22 cellular contexts compared by ENCODE assay signal in the genomic region with DNA sequence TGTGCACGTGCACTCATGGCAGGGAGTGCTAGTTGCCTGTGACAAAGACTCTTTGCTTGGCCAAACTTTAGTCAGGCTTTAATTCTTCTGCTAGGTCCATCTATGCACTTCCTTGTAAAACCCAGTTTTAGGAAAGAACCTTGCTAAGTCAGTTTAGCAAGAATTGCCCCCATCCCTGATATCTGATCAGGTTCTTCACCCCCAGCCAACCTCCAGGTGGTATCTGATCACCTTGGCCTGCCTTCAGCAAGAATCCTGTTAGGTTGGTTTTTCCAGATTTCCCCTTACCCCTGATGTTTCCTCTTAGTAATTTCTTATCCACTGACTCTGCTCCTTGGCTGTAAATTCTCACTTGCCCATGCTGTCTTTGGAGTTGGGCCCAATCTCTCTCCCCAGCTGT.
"Had no signal": no experiment of that assay in that cellular context is flagged by ENCODE, and none has a peak within 500 bp of the region (broad histone marks: within the 10 kb centered on the region; RNA-seq: fewer than 3 reads in every experiment).

No MANE protein-coding gene starts in this region.

- FAIRE-seq: urothelium cell line had no signal

- DNase-seq: activated CD4-positive, alpha-beta T cell treated with anti-CD3 and anti-CD28 coated beads, Interleukin-2, amount 10 ng/mL, durations not matched to agents 7 days and 5 days; activated CD4-positive, CD25-positive, alpha-beta regulatory T cell treated with anti-CD3 and anti-CD28 coated beads, Interleukin-2, amount 50 U/mL, for 72 hours; activated CD8-positive, alpha-beta memory T cell treated with anti-CD3 and anti-CD28 coated beads, Interleukin-2, amount 10 ng/mL, durations not matched to agents 7 days and 5 days; activated CD8-positive, alpha-beta T cell treated with anti-CD3 and anti-CD28 coated beads for 36 hours; activated gamma-delta T cell; activated T-cell treated with anti-CD3 and anti-CD28 coated beads for 4 hours; colonic mucosa; dorsolateral prefrontal cortex; lower lobe of right lung; naive B cell; stimulated activated CD4-positive, alpha-beta T cell treated with anti-CD3 and anti-CD28 coated beads, Interleukin-12 subunit alpha, Interleukin-12 subunit beta, amount 100 ng/mL, for 4 hours; stimulated activated CD4-positive, alpha-beta T cell treated with anti-CD3 and anti-CD28 coated beads, Interleukin-4, amount 100 ng/mL, for 4 hours; stimulated activated naive CD8-positive, alpha-beta T cell treated with anti-CD3 and anti-CD28 coated beads, Interleukin-15, Interleukin-2, amounts not matched to agents 100 U/mL and 50 U/mL, for 24 hours; T-cell; WERI-Rb-1 had no signal

- H3K27me3 Mint-ChIP-seq: activated CD4-positive, alpha-beta T cell treated with anti-CD3 and anti-CD28 coated beads, Interleukin-2, amount 10 ng/mL, durations not matched to agents 7 days and 5 days; activated CD8-positive, alpha-beta memory T cell treated with anti-CD3 and anti-CD28 coated beads, Interleukin-2, amount 10 ng/mL, durations not matched to agents 7 days and 5 days; activated CD8-positive, alpha-beta T cell treated with anti-CD3 and anti-CD28 coated beads for 36 hours; naive B cell; progenitor cell of endocrine pancreas; T-cell had no signal

- H3K36me3 ChIP-seq: ascending aorta, colonic mucosa had no signal

- H3K4me1 ChIP-seq: ascending aorta, colonic mucosa, lower lobe of right lung, neural progenitor cell had no signal

- H3K27ac ChIP-seq: ascending aorta, colonic mucosa, dorsolateral prefrontal cortex, lower lobe of right lung, neural progenitor cell, WERI-Rb-1 had no signal

- H3K4me3 Mint-ChIP-seq: activated CD4-positive, alpha-beta T cell treated with anti-CD3 and anti-CD28 coated beads, Interleukin-2, amount 10 ng/mL, durations not matched to agents 7 days and 5 days; activated CD8-positive, alpha-beta memory T cell treated with anti-CD3 and anti-CD28 coated beads, Interleukin-2, amount 10 ng/mL, durations not matched to agents 7 days and 5 days; activated CD8-positive, alpha-beta T cell treated with anti-CD3 and anti-CD28 coated beads for 36 hours; naive B cell; neural progenitor cell; T-cell; T-helper 2 cell treated with Interferon-gamma antibody and Interleukin-4, amounts not matched to agents 5 μg/mL and 100 μg/mL, for 36 hours had no signal

- H3K27ac Mint-ChIP-seq: activated CD4-positive, alpha-beta T cell treated with anti-CD3 and anti-CD28 coated beads, Interleukin-2, amount 10 ng/mL, durations not matched to agents 7 days and 5 days; activated CD8-positive, alpha-beta memory T cell treated with anti-CD3 and anti-CD28 coated beads, Interleukin-2, amount 10 ng/mL, durations not matched to agents 7 days and 5 days; activated CD8-positive, alpha-beta T cell treated with anti-CD3 and anti-CD28 coated beads for 36 hours; activated naive CD4-positive, alpha-beta T cell treated with anti-CD3 and anti-CD28 coated beads, Interleukin-2, amount 50 U/mL, for 72 hours; neural progenitor cell; progenitor cell of endocrine pancreas; T-cell; T-helper 2 cell treated with Interferon-gamma antibody and Interleukin-4, amounts not matched to agents 5 μg/mL and 100 μg/mL, for 36 hours had no signal

- H3K9me3 Mint-ChIP-seq: activated CD8-positive, alpha-beta T cell treated with anti-CD3 and anti-CD28 coated beads for 36 hours; activated naive CD4-positive, alpha-beta T cell treated with anti-CD3 and anti-CD28 coated beads, Interleukin-2, amount 50 U/mL, for 72 hours; naive B cell; T-cell; T-helper 2 cell treated with Interferon-gamma antibody and Interleukin-4, amounts not matched to agents 5 μg/mL and 100 μg/mL, for 36 hours had no signal

- H3K27me3 ChIP-seq: ascending aorta, colonic mucosa, dorsolateral prefrontal cortex, neural progenitor cell had no signal

- ATAC-seq: activated CD8-positive, alpha-beta memory T cell treated with anti-CD3 and anti-CD28 coated beads, Interleukin-2, amount 10 ng/mL, durations not matched to agents 7 days and 5 days; activated CD8-positive, alpha-beta T cell treated with anti-CD3 and anti-CD28 coated beads for 36 hours; left lobe of liver; lower lobe of right lung; stimulated activated naive CD8-positive, alpha-beta T cell treated with anti-CD3 and anti-CD28 coated beads, Interleukin-15, Interleukin-2, amounts not matched to agents 100 U/mL and 50 U/mL, for 24 hours; T-cell had no signal

- H3K4me1 Mint-ChIP-seq: neural progenitor cell had no signal

- H3K9me3 ChIP-seq: ascending aorta, colonic mucosa, lower lobe of right lung had no signal

- H3K9ac ChIP-seq: neural progenitor cell had no signal

- H3K4me3 ChIP-seq: ascending aorta, colonic mucosa, dorsolateral prefrontal cortex, lower lobe of right lung, neural progenitor cell had no signal

- H2AFZ ChIP-seq: neural progenitor cell had no signal

- H3K4me2 ChIP-seq: neural progenitor cell had no signal
